Comparison of ENCODE assay signal across 14 cellular contexts in genomic region chr16:56939801-56940200, GRCh38. TPM values are rescaled to one million over a fixed set of nuclear protein-coding genes. Genes with fewer than 3 reads are reported as not detected.
DNase-seq lines count a peak whose midpoint lies in the region; ATAC-seq and TF ChIP-seq lines count a peak whose summit lies in the region.
"Had no signal": no experiment of that assay in that cellular context is flagged by ENCODE, and none has a peak within 500 bp of the region (broad histone marks: within the 10 kb centered on the region; RNA-seq: fewer than 3 reads in every experiment).

No MANE protein-coding gene starts in this region.

- H3K27me3 Mint-ChIP-seq in T-helper 1 cell treated with Interleukin-12 subunit alpha and Interleukin-12 subunit beta and Interleukin-4 antibody, amounts not matched to agents 30 μg/mL and 1 μg/mL, for 36 hours (ENCODE audit: low read depth): no peaks in the 10 kb centered on the region
- no peaks in the 10 kb centered on the region for H3K27me3 Mint-ChIP-seq in activated CD8-positive, alpha-beta T cell treated with anti-CD3 and anti-CD28 coated beads for 36 hours
- no peaks in the 10 kb centered on the region for H3K27me3 Mint-ChIP-seq in osteocyte (ENCODE audit: unreplicated experiment)

- DNase-seq in T-helper 1 cell: no peak
- peak; percentile 73 for DNase-seq in NCI-H1436 (lab: John Stamatoyannopoulos, UW)
- peak; percentile 45 for DNase-seq in activated CD8-positive, alpha-beta T cell treated with anti-CD3 and anti-CD28 coated beads for 36 hours
- DNase-seq in osteocyte (ENCODE audit: extremely low spot score, unreplicated experiment): no peak
- DNase-seq in GM10266 (ENCODE audit: extremely low spot score): no peak
- DNase-seq: ACHN, heart right ventricle, NCI-H446 treated with DMSO at 0.1 percent for 48 hours, psoas muscle had no signal

- intact Hi-C loops in activated CD8-positive, alpha-beta T cell treated with anti-CD3 and anti-CD28 coated beads for 36 hours (cut with micrococcal nuclease): loop anchor here (5.0 kb wide), 1 partner anchor 72 kb away; the partner anchor contains the start of gene SLC12A3

- no peaks in the 10 kb centered on the region for H3K9me3 Mint-ChIP-seq in T-helper 1 cell treated with Interleukin-12 subunit alpha and Interleukin-12 subunit beta and Interleukin-4 antibody, amounts not matched to agents 30 μg/mL and 1 μg/mL, for 36 hours
- no peaks in the 10 kb centered on the region for H3K9me3 Mint-ChIP-seq in activated CD8-positive, alpha-beta T cell treated with anti-CD3 and anti-CD28 coated beads for 36 hours
- H3K9me3 Mint-ChIP-seq in osteocyte (ENCODE audit: unreplicated experiment): no peaks in the 10 kb centered on the region

- H3K36me3 Mint-ChIP-seq in T-helper 1 cell treated with Interleukin-12 subunit alpha and Interleukin-12 subunit beta and Interleukin-4 antibody, amounts not matched to agents 30 μg/mL and 1 μg/mL, for 36 hours (ENCODE audit: low read depth): peaks cover 75% of the 10 kb centered on the region
- H3K36me3 Mint-ChIP-seq in activated CD8-positive, alpha-beta T cell treated with anti-CD3 and anti-CD28 coated beads for 36 hours (ENCODE audit: low read depth): peaks cover 91% of the 10 kb centered on the region
- peaks cover 80% of the 10 kb centered on the region for H3K36me3 Mint-ChIP-seq in osteocyte (ENCODE audit: unreplicated experiment)

- peak overlapping the region; percentile 85 for H3K4me3 Mint-ChIP-seq in T-helper 1 cell treated with Interleukin-12 subunit alpha and Interleukin-12 subunit beta and Interleukin-4 antibody, amounts not matched to agents 30 μg/mL and 1 μg/mL, for 36 hours
- peak overlapping the region; percentile 54 for H3K4me3 Mint-ChIP-seq in activated CD8-positive, alpha-beta T cell treated with anti-CD3 and anti-CD28 coated beads for 36 hours
- H3K4me3 Mint-ChIP-seq in osteocyte (ENCODE audit: unreplicated experiment): no peak overlapping the region

- TF ChIP-seq CTCF in activated CD8-positive, alpha-beta T cell treated with anti-CD3 and anti-CD28 coated beads for 36 hours (IDR thresholded peaks at IDR 0.05): no peak
- no peak for TF ChIP-seq CTCF in osteocyte (IDR thresholded peaks at IDR 0.05)
- no peak for TF ChIP-seq CTCF in GM10266 (IDR thresholded peaks at IDR 0.05; ENCODE audit: control insufficient read depth, insufficient read depth, low read depth, missing control alignments)

- peaks cover 71% of the 10 kb centered on the region for H3K4me1 Mint-ChIP-seq in T-helper 1 cell treated with Interleukin-12 subunit alpha and Interleukin-12 subunit beta and Interleukin-4 antibody, amounts not matched to agents 30 μg/mL and 1 μg/mL, for 36 hours (ENCODE audit: low read depth)
- H3K4me1 Mint-ChIP-seq in activated CD8-positive, alpha-beta T cell treated with anti-CD3 and anti-CD28 coated beads for 36 hours (ENCODE audit: low read depth): peaks cover 87% of the 10 kb centered on the region
- H3K4me1 Mint-ChIP-seq in osteocyte (ENCODE audit: unreplicated experiment): peaks cover 69% of the 10 kb centered on the region

- peak; percentile 2 for ATAC-seq in activated CD8-positive, alpha-beta T cell treated with anti-CD3 and anti-CD28 coated beads for 36 hours
- no peak for ATAC-seq in HG03521 (IDR thresholded peaks at IDR 0.05; ENCODE audit: unreplicated experiment)
- no peak for ATAC-seq in HG03432 (IDR thresholded peaks at IDR 0.05; ENCODE audit: unreplicated experiment)
- ATAC-seq: heart right ventricle had no signal

- POLR2A ChIA-PET in activated CD8-positive, alpha-beta T cell treated with anti-CD3 and anti-CD28 coated beads for 36 hours (lab: Charles Lee): interaction anchor here (0.5 to 2.1 kb wide), 9 partner anchors 9 to 83 kb away, joined by 3 to 11 read pairs (median 4); no protein-coding TSS in a partner anchor

- CTCF ChIA-PET in activated CD8-positive, alpha-beta T cell treated with anti-CD3 and anti-CD28 coated beads for 36 hours (lab: Charles Lee): interaction anchor here (1.8 to 4.8 kb wide), 2 partner anchors 12 to 25 kb away, joined by 7 to 19 read pairs; no protein-coding TSS in a partner anchor

- peak overlapping the region; percentile 59 for H3K27ac Mint-ChIP-seq in T-helper 1 cell treated with Interleukin-12 subunit alpha and Interleukin-12 subunit beta and Interleukin-4 antibody, amounts not matched to agents 30 μg/mL and 1 μg/mL, for 36 hours
- peak overlapping the region; percentile 95 for H3K27ac Mint-ChIP-seq in activated CD8-positive, alpha-beta T cell treated with anti-CD3 and anti-CD28 coated beads for 36 hours
- H3K27ac Mint-ChIP-seq in osteocyte (ENCODE audit: unreplicated experiment): peak overlapping the region; percentile 10

RNA-seq across cellular contexts. Expression of gene HERPUD1, which starts 7.9 kb away (rescaled TPM):
- 100 to 1,000 TPM; 142 to 150 TPM for total RNA-seq in activated CD8-positive, alpha-beta T cell treated with anti-CD3 and anti-CD28 coated beads for 36 hours
- total RNA-seq in osteocyte: 251 and 285 TPM in 2 replicates

RNA-seq across cellular contexts. Expression of gene CETP, which starts 21.9 kb away (rescaled TPM):
- total RNA-seq in activated CD8-positive, alpha-beta T cell treated with anti-CD3 and anti-CD28 coated beads for 36 hours: not detected
- not detected in 2 replicates for total RNA-seq in osteocyte
- total RNA-seq: SK-MEL-5, thoracic aorta had no signal

RNA-seq across cellular contexts. Expression of gene NLRC5, which starts 49.6 kb away (rescaled TPM):
- total RNA-seq in activated CD8-positive, alpha-beta T cell treated with anti-CD3 and anti-CD28 coated beads for 36 hours: 100 to 1,000 TPM; 135 to 153 TPM
- total RNA-seq in osteocyte: 21.1 and 24.7 TPM in 2 replicates

Comparison
In these comparisons a context has a peak if more than half of its experiments do, and no peak if none do; other contexts are left out.
1. H3K27ac Mint-ChIP-seq: peak in every context shown above with its lines; median percentile 95 in activated CD8-positive, alpha-beta T cell treated with anti-CD3 and anti-CD28 coated beads for 36 hours; 59 in T-helper 1 cell treated with Interleukin-12 subunit alpha and Interleukin-12 subunit beta and Interleukin-4 antibody, amounts not matched to agents 30 μg/mL and 1 μg/mL, for 36 hours; 10 in osteocyte.
2. DNase-seq: peak in NCI-H1436 (single experiment) and activated CD8-positive, alpha-beta T cell treated with anti-CD3 and anti-CD28 coated beads for 36 hours (single experiment); none in T-helper 1 cell (0 of 5), osteocyte (single experiment) and GM10266 (single experiment).